1 cellular context compared by ENCODE assay signal in genomic region chr20:33636776-33637175, GRCh38.
TF ChIP-seq lines count a peak whose summit lies in the region.

No MANE protein-coding gene starts in this region.

TF ChIP-seq in HepG2, 621 proteins besides CTCF, POLR2A, EP300 and RAD21:
- TF ChIP-seq SKIL (CRISPR knock-in tag; IDR thresholded peaks at IDR 0.05; ENCODE audit: borderline replicate concordance), result no peak
- TF ChIP-seq ZC3H13 (CRISPR knock-in tag; IDR thresholded peaks at IDR 0.05), result no peak
- TF ChIP-seq ZBTB2 (CRISPR knock-in tag; IDR thresholded peaks at IDR 0.05; ENCODE audit: low read depth), result no peak
- no peak for TF ChIP-seq E2F5 (CRISPR knock-in tag; conservative IDR thresholded peaks at IDR 0.05)
- TF ChIP-seq ELF4 (CRISPR knock-in tag; IDR thresholded peaks at IDR 0.05; ENCODE audit: borderline replicate concordance), result no peak
- no peak for TF ChIP-seq ZNF710 (CRISPR knock-in tag; IDR thresholded peaks at IDR 0.05; ENCODE audit: borderline replicate concordance)
- TF ChIP-seq MAZ (IDR thresholded peaks at IDR 0.05; ENCODE audit: borderline replicate concordance, low read depth, low read length), result no peak
- no peak for TF ChIP-seq MAZ (CRISPR knock-in tag; IDR thresholded peaks at IDR 0.05; ENCODE audit: low read depth)
- TF ChIP-seq SRSF9 (IDR thresholded peaks at IDR 0.05; ENCODE audit: borderline replicate concordance, insufficient read depth, low read depth, low read length, poor library complexity, severe bottlenecking), result no peak
- no peak for TF ChIP-seq ZNF652 (CRISPR knock-in tag; IDR thresholded peaks at IDR 0.05; ENCODE audit: borderline replicate concordance, low read depth)
- no peak for TF ChIP-seq ZHX1 (CRISPR knock-in tag; IDR thresholded peaks at IDR 0.05; ENCODE audit: low read depth)
